1 cellular context compared by ENCODE assay signal in the genomic region with DNA sequence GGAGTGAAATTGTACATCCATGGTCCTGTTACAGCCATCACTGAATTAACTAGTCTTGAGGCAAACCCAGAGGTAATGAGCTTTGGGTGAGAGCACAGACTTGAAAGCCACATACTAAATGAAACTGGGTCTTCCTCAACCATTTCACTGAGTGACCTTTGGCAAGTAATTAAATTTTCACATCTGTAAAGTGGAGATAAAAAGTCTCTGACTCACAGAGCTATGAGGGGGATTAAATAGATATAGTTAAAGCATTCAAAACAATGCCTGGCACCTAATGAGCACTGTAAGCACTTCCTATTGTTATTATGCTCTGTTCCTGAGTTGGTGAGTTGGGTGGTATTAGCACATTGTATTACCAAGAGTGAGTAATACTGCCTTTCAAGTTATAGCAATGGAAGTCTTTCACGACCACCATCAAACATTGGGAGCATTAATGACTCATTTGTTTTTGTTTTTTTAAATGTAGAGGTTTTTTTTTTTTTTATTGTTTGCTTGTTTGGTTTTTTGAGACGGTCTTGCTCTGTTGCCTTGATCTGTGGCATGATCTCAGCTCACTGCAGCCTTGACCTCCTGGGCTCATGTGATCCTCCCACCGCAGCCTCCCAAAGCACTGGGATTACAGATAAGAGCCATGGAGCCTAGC.
TF ChIP-seq lines count a peak whose summit lies in the region.

No MANE protein-coding gene starts in this region.

TF ChIP-seq in HepG2, 621 proteins besides CTCF, POLR2A, EP300 and RAD21 (continued from another document and continues in another):
- TF ChIP-seq, protein P1, sequence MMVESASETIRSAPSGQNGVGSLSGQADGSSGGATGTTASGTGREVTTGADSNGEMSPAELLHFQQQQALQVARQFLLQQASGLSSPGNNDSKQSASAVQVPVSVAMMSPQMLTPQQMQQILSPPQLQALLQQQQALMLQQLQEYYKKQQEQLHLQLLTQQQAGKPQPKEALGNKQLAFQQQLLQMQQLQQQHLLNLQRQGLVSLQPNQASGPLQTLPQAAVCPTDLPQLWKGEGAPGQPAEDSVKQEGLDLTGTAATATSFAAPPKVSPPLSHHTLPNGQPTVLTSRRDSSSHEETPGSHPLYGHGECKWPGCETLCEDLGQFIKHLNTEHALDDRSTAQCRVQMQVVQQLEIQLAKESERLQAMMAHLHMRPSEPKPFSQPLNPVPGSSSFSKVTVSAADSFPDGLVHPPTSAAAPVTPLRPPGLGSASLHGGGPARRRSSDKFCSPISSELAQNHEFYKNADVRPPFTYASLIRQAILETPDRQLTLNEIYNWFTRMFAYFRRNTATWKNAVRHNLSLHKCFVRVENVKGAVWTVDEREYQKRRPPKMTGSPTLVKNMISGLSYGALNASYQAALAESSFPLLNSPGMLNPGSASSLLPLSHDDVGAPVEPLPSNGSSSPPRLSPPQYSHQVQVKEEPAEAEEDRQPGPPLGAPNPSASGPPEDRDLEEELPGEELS (CRISPR knock-in tag; IDR thresholded peaks at IDR 0.05) = peak; percentile 73
- TF ChIP-seq MAF1 (CRISPR knock-in tag; IDR thresholded peaks at IDR 0.05; ENCODE audit: borderline replicate concordance) (no peak), MED1 (CRISPR knock-in tag; IDR thresholded peaks at IDR 0.05) (peak; percentile 64), SKI (IDR thresholded peaks at IDR 0.05; ENCODE audit: partially characterized antibody) (no peak), SMARCC2 (IDR thresholded peaks at IDR 0.05) (peak; percentile 25; the same call in 1 of the 2 replicates), ZNF782 (CRISPR knock-in tag; IDR thresholded peaks at IDR 0.05; ENCODE audit: borderline replicate concordance) (no peak), HNRNPL (IDR thresholded peaks at IDR 0.05; ENCODE audit: low read depth, low read length) (no peak), ZNF180 (CRISPR knock-in tag; IDR thresholded peaks at IDR 0.05; ENCODE audit: borderline replicate concordance, low read depth) (no peak), U2AF2 (IDR thresholded peaks at IDR 0.05; ENCODE audit: low read depth, low read length) (no peak), TSC22D2 (CRISPR knock-in tag; IDR thresholded peaks at IDR 0.05; ENCODE audit: borderline replicate concordance) (no peak), ZNF263 (CRISPR knock-in tag; IDR thresholded peaks at IDR 0.05) (no peak; the same call in 1 of the 2 replicates), ZNF121 (CRISPR knock-in tag; IDR thresholded peaks at IDR 0.05) (peak; percentile 54; the same call in 1 of the 2 replicates), ZNF790 (CRISPR knock-in tag; IDR thresholded peaks at IDR 0.05; ENCODE audit: borderline replicate concordance) (no peak), ZNF160 (CRISPR knock-in tag; IDR thresholded peaks at IDR 0.05) (no peak), RARA (CRISPR knock-in tag; IDR thresholded peaks at IDR 0.05) (peak; percentile 81), TBX2 (CRISPR knock-in tag; IDR thresholded peaks at IDR 0.05; ENCODE audit: borderline replicate concordance) (no peak), ZNF224 (CRISPR knock-in tag; IDR thresholded peaks at IDR 0.05) (no peak), NR2F6 (IDR thresholded peaks at IDR 0.05) (peak; percentile 30; the same call in 1 of the 2 replicates), NR2F6 (CRISPR knock-in tag; IDR thresholded peaks at IDR 0.05) (peak; percentile 86), ATF1 (CRISPR knock-in tag; IDR thresholded peaks at IDR 0.05) (no peak), ZNF75D (CRISPR knock-in tag; IDR thresholded peaks at IDR 0.05; ENCODE audit: borderline replicate concordance) (no peak), KLF13 (CRISPR knock-in tag; IDR thresholded peaks at IDR 0.05) (no peak), ZNF33A (CRISPR knock-in tag; IDR thresholded peaks at IDR 0.05; ENCODE audit: borderline replicate concordance) (no peak), ZNF766 (CRISPR knock-in tag; IDR thresholded peaks at IDR 0.05; ENCODE audit: borderline replicate concordance) (no peak), EZH2 (conservative IDR thresholded peaks at IDR 0.05; ENCODE audit: low read depth, low read length) (no peak), GATAD1 (CRISPR knock-in tag; IDR thresholded peaks at IDR 0.05) (peak; percentile 21; the same call in 1 of the 2 replicates), ZNF780A (CRISPR knock-in tag; IDR thresholded peaks at IDR 0.05) (no peak), ZNF232 (CRISPR knock-in tag; IDR thresholded peaks at IDR 0.05; ENCODE audit: borderline replicate concordance) (no peak), GZF1 (CRISPR knock-in tag; IDR thresholded peaks at IDR 0.05) (no peak), FOXA1 (IDR thresholded peaks at IDR 0.05) (no peak), FOXA1 (CRISPR knock-in tag; IDR thresholded peaks at IDR 0.05) (no peak), MEIS1 (CRISPR knock-in tag; IDR thresholded peaks at IDR 0.05; ENCODE audit: borderline replicate concordance) (no peak), SATB2 (CRISPR knock-in tag; IDR thresholded peaks at IDR 0.05) (0 out of 2 replicates have a peak, but pooled peaks have one; percentile 76), RFXANK (CRISPR knock-in tag; IDR thresholded peaks at IDR 0.05) (no peak), KAT7 (CRISPR knock-in tag; IDR thresholded peaks at IDR 0.05; ENCODE audit: borderline replicate concordance) (peak; percentile 17; the same call in 1 of the 2 replicates), KDM5A (IDR thresholded peaks at IDR 0.05; ENCODE audit: borderline replicate concordance, low read length) (no peak), JUND (CRISPR knock-in tag; IDR thresholded peaks at IDR 0.05) (no peak)
- TF ChIP-seq, protein P2, sequence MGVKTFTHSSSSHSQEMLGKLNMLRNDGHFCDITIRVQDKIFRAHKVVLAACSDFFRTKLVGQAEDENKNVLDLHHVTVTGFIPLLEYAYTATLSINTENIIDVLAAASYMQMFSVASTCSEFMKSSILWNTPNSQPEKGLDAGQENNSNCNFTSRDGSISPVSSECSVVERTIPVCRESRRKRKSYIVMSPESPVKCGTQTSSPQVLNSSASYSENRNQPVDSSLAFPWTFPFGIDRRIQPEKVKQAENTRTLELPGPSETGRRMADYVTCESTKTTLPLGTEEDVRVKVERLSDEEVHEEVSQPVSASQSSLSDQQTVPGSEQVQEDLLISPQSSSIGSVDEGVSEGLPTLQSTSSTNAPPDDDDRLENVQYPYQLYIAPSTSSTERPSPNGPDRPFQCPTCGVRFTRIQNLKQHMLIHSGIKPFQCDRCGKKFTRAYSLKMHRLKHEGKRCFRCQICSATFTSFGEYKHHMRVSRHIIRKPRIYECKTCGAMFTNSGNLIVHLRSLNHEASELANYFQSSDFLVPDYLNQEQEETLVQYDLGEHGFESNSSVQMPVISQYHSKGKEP (CRISPR knock-in tag; IDR thresholded peaks at IDR 0.05) = no peak
- TF ChIP-seq, protein P3, sequence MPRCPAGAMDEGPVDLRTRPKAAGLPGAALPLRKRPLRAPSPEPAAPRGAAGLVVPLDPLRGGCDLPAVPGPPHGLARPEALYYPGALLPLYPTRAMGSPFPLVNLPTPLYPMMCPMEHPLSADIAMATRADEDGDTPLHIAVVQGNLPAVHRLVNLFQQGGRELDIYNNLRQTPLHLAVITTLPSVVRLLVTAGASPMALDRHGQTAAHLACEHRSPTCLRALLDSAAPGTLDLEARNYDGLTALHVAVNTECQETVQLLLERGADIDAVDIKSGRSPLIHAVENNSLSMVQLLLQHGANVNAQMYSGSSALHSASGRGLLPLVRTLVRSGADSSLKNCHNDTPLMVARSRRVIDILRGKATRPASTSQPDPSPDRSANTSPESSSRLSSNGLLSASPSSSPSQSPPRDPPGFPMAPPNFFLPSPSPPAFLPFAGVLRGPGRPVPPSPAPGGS (CRISPR knock-in tag; IDR thresholded peaks at IDR 0.05) = no peak
- TF ChIP-seq, protein P4, sequence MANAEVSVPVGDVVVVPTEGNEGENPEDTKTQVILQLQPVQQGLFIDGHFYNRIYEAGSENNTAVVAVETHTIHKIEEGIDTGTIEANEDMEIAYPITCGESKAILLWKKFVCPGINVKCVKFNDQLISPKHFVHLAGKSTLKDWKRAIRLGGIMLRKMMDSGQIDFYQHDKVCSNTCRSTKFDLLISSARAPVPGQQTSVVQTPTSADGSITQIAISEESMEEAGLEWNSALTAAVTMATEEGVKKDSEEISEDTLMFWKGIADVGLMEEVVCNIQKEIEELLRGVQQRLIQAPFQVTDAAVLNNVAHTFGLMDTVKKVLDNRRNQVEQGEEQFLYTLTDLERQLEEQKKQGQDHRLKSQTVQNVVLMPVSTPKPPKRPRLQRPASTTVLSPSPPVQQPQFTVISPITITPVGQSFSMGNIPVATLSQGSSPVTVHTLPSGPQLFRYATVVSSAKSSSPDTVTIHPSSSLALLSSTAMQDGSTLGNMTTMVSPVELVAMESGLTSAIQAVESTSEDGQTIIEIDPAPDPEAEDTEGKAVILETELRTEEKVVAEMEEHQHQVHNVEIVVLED (CRISPR knock-in tag; IDR thresholded peaks at IDR 0.05; ENCODE audit: borderline replicate concordance) = no peak
- TF ChIP-seq, protein P5, sequence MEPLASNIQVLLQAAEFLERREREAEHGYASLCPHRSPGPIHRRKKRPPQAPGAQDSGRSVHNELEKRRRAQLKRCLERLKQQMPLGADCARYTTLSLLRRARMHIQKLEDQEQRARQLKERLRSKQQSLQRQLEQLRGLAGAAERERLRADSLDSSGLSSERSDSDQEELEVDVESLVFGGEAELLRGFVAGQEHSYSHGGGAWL (CRISPR knock-in tag; IDR thresholded peaks at IDR 0.05) = no peak
- TF ChIP-seq, protein P6, sequence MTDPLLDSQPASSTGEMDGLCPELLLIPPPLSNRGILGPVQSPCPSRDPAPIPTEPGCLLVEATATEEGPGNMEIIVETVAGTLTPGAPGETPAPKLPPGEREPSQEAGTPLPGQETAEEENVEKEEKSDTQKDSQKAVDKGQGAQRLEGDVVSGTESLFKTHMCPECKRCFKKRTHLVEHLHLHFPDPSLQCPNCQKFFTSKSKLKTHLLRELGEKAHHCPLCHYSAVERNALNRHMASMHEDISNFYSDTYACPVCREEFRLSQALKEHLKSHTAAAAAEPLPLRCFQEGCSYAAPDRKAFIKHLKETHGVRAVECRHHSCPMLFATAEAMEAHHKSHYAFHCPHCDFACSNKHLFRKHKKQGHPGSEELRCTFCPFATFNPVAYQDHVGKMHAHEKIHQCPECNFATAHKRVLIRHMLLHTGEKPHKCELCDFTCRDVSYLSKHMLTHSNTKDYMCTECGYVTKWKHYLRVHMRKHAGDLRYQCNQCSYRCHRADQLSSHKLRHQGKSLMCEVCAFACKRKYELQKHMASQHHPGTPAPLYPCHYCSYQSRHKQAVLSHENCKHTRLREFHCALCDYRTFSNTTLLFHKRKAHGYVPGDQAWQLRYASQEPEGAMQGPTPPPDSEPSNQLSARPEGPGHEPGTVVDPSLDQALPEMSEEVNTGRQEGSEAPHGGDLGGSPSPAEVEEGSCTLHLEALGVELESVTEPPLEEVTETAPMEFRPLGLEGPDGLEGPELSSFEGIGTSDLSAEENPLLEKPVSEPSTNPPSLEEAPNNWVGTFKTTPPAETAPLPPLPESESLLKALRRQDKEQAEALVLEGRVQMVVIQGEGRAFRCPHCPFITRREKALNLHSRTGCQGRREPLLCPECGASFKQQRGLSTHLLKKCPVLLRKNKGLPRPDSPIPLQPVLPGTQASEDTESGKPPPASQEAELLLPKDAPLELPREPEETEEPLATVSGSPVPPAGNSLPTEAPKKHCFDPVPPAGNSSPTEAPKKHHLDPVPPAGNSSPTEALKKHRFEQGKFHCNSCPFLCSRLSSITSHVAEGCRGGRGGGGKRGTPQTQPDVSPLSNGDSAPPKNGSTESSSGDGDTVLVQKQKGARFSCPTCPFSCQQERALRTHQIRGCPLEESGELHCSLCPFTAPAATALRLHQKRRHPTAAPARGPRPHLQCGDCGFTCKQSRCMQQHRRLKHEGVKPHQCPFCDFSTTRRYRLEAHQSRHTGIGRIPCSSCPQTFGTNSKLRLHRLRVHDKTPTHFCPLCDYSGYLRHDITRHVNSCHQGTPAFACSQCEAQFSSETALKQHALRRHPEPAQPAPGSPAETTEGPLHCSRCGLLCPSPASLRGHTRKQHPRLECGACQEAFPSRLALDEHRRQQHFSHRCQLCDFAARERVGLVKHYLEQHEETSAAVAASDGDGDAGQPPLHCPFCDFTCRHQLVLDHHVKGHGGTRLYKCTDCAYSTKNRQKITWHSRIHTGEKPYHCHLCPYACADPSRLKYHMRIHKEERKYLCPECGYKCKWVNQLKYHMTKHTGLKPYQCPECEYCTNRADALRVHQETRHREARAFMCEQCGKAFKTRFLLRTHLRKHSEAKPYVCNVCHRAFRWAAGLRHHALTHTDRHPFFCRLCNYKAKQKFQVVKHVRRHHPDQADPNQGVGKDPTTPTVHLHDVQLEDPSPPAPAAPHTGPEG (CRISPR knock-in tag; IDR thresholded peaks at IDR 0.05) = no peak
- TF ChIP-seq, protein P7, sequence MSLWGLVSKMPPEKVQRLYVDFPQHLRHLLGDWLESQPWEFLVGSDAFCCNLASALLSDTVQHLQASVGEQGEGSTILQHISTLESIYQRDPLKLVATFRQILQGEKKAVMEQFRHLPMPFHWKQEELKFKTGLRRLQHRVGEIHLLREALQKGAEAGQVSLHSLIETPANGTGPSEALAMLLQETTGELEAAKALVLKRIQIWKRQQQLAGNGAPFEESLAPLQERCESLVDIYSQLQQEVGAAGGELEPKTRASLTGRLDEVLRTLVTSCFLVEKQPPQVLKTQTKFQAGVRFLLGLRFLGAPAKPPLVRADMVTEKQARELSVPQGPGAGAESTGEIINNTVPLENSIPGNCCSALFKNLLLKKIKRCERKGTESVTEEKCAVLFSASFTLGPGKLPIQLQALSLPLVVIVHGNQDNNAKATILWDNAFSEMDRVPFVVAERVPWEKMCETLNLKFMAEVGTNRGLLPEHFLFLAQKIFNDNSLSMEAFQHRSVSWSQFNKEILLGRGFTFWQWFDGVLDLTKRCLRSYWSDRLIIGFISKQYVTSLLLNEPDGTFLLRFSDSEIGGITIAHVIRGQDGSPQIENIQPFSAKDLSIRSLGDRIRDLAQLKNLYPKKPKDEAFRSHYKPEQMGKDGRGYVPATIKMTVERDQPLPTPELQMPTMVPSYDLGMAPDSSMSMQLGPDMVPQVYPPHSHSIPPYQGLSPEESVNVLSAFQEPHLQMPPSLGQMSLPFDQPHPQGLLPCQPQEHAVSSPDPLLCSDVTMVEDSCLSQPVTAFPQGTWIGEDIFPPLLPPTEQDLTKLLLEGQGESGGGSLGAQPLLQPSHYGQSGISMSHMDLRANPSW (CRISPR knock-in tag; IDR thresholded peaks at IDR 0.05; ENCODE audit: borderline replicate concordance) = no peak
- TF ChIP-seq, protein P8, sequence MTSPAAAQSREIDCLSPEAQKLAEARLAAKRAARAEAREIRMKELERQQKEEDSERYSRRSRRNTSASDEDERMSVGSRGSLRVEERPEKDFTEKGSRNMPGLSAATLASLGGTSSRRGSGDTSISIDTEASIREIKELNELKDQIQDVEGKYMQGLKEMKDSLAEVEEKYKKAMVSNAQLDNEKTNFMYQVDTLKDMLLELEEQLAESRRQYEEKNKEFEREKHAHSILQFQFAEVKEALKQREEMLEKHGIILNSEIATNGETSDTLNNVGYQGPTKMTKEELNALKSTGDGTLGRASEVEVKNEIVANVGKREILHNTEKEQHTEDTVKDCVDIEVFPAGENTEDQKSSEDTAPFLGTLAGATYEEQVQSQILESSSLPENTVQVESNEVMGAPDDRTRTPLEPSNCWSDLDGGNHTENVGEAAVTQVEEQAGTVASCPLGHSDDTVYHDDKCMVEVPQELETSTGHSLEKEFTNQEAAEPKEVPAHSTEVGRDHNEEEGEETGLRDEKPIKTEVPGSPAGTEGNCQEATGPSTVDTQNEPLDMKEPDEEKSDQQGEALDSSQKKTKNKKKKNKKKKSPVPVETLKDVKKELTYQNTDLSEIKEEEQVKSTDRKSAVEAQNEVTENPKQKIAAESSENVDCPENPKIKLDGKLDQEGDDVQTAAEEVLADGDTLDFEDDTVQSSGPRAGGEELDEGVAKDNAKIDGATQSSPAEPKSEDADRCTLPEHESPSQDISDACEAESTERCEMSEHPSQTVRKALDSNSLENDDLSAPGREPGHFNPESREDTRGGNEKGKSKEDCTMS (CRISPR knock-in tag; conservative IDR thresholded peaks at IDR 0.05) = 0 out of 2 replicates have a peak, but pooled peaks have one; percentile 4
- TF ChIP-seq, protein P9, sequence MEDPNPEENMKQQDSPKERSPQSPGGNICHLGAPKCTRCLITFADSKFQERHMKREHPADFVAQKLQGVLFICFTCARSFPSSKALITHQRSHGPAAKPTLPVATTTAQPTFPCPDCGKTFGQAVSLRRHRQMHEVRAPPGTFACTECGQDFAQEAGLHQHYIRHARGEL (CRISPR knock-in tag; IDR thresholded peaks at IDR 0.05) = no peak
